Comparison of ENCODE assay signal across 13 cellular contexts in genomic region chr22:20114506-20115475, GRCh38. TPM values are rescaled to one million over a fixed set of nuclear protein-coding genes. Genes with fewer than 3 reads are reported as not detected.
DNase-seq lines count a peak whose midpoint lies in the region; ATAC-seq, FAIRE-seq and TF ChIP-seq lines count a peak whose summit lies in the region.
"Had no signal": no experiment of that assay in that cellular context is flagged by ENCODE, and none has a peak within 500 bp of the region (broad histone marks: within the 10 kb centered on the region; RNA-seq: fewer than 3 reads in every experiment).

No MANE protein-coding gene starts in this region.

- no peak overlapping the region for H2AK5ac ChIP-seq in H1 (ENCODE audit: low read depth, low read length)

- no peak overlapping the region for H2BK20ac ChIP-seq in H1 (ENCODE audit: low read length)

- no peak for TF ChIP-seq RAD21 in H1 (IDR thresholded peaks at IDR 0.05 in 1 of 2, conservative IDR thresholded peaks at IDR 0.05 in 1 of 2; ENCODE audit: low read depth in 2 of 2, low read length in 2 of 2)

- H2AFZ ChIP-seq in OCI-LY1 (ENCODE audit: low read length) (no peak overlapping the region), H1 (ENCODE audit: low read length) (no peak overlapping the region)

- no peak for TF ChIP-seq CTCF in OCI-LY1 (IDR thresholded peaks at IDR 0.05; ENCODE audit: low read length)
- no peak for TF ChIP-seq CTCF in H1 (IDR thresholded peaks at IDR 0.05; ENCODE audit: control extremely low read depth in 1 of 3, insufficient read depth in 1 of 3, low read depth in 1 of 3, low read length in 3 of 3)
- no peak for TF ChIP-seq CTCF in psoas muscle (IDR thresholded peaks at IDR 0.05)

- H3K79me1 ChIP-seq in H1 (ENCODE audit: low read depth, low read length) = peaks cover 5% of the 10 kb centered on the region; the same call in 1 of the 2 replicates

- intact Hi-C loops in psoas muscle (cut with DNase I) = loop anchor here (5.0 kb wide), 2 partner anchors 32 to 92 kb away; partner anchors contain the start of genes DGCR8 (in 1 of the 2) and TANGO2 (in 1 of the 2)

- ATAC-seq in psoas muscle (no peak), GM18505 (IDR thresholded peaks at IDR 0.05; ENCODE audit: unreplicated experiment) (no peak), GM18870 (IDR thresholded peaks at IDR 0.05; ENCODE audit: unreplicated experiment) (no peak)
- ATAC-seq: A549, pancreas had no signal

- H3K27ac ChIP-seq in OCI-LY1 (ENCODE audit: low read depth, low read length, poor library complexity, severe bottlenecking) (no peak overlapping the region), H1 (ENCODE audit: low read depth, low read length) (no peak overlapping the region), psoas muscle (peak overlapping the region; percentile 86)

- H2BK120ac ChIP-seq in H1 (replicated peaks; ENCODE audit: low read depth, low read length) = no peak overlapping the region

- H3K4ac ChIP-seq in H1 (replicated peaks; ENCODE audit: insufficient read length, low read depth, low read length) = no peak overlapping the region

- no peak for FAIRE-seq in H1 (lab: Jason Lieb, UNC)
- FAIRE-seq: A549, pancreas had no signal

- no peak overlapping the region for H3K56ac ChIP-seq in H1 (replicated peaks; ENCODE audit: insufficient read length, low read depth, low read length)

- TF ChIP-seq POLR2A in H1 (IDR thresholded peaks at IDR 0.05; ENCODE audit: control extremely low read depth in 1 of 2, low read depth in 2 of 2, low read length in 2 of 2) (no peak), GM18505 (IDR thresholded peaks at IDR 0.05; ENCODE audit: borderline replicate concordance, extremely low read depth, insufficient read depth, insufficient read length) (no peak)

- peak overlapping the region; percentile 81 for H3K4me2 ChIP-seq in OCI-LY1 (ENCODE audit: low read length)
- H3K4me2 ChIP-seq in H1 (ENCODE audit: insufficient read depth in 1 of 2, low read depth in 2 of 2, low read length in 2 of 2) = no peak overlapping the region

- H3K14ac ChIP-seq in H1 (ENCODE audit: insufficient read length) = no peak overlapping the region

- no peaks in the 10 kb centered on the region for H3K27me3 Mint-ChIP-seq in T-helper 2 cell treated with Interferon-gamma antibody and Interleukin-4, amounts not matched to agents 5 μg/mL and 100 μg/mL, for 36 hours (ENCODE audit: low read depth)

- 93% methylated on average over 34 of the region's 36 CpGs; no CpG with 5 or more reads in 1 of the 2 experiments for WGBS in H1 (ENCODE audit: extremely low coverage in 1 of 2, insufficient coverage in 1 of 2, insufficient read length in 1 of 2, insufficient replicate concordance in 2 of 2, low coverage in 1 of 2, low lambda C conversion rate in 2 of 2, missing lambda C conversion rate in 1 of 2), 2 experiments
- 61 to 77% (median 64%) methylated on average over 34 to 36 of the region's 36 CpGs for WGBS in psoas muscle, 3 donors

- no peak overlapping the region for H2BK5ac ChIP-seq in H1 (ENCODE audit: low read depth, low read length)

- no peak for TF ChIP-seq EP300 in H1 (IDR thresholded peaks at IDR 0.05; ENCODE audit: borderline replicate concordance in 1 of 2, low read depth in 2 of 2, low read length in 2 of 2)

- no peak overlapping the region for H3K18ac ChIP-seq in H1 (ENCODE audit: extremely low read depth, low read length)

- no peak overlapping the region for H3K23ac ChIP-seq in H1 (ENCODE audit: insufficient read length)

- CTCF ChIA-PET in H1 (lab: Charles Lee; ENCODE audit: partially characterized antibody) = interaction anchor here (1.1 to 2.2 kb wide), 6 partner anchors 10 to 42 kb away, joined by 3 to 9 read pairs (median 6); no protein-coding TSS in a partner anchor

- H3K4me3 ChIP-seq in OCI-LY1 (ENCODE audit: low read depth, low read length, poor library complexity, severe bottlenecking) (no peak overlapping the region), H1 (ENCODE audit: extremely low read depth in 1 of 4, insufficient read depth in 2 of 4, low read depth in 3 of 4, low read length in 4 of 4) (no peak overlapping the region), psoas muscle (no peak overlapping the region)

- H4K20me1 ChIP-seq in OCI-LY1 (ENCODE audit: insufficient read depth, low read length) = no peaks in the 10 kb centered on the region
- H4K20me1 ChIP-seq in H1 (replicated peaks in 1 of 2; ENCODE audit: control insufficient read depth in 1 of 2, insufficient read depth in 2 of 2, low read length in 2 of 2) = peaks cover 10 to 19% of the 10 kb centered on the region in 2 experiments

- H3K36me3 ChIP-seq in OCI-LY1 (ENCODE audit: insufficient read depth, low read length) (peaks cover 82% of the 10 kb centered on the region), H1 (ENCODE audit: control insufficient read depth in 2 of 4, insufficient read depth in 4 of 4, low read length in 3 of 4) (peaks cover 17 to 41% (median 31%) of the 10 kb centered on the region in 4 experiments), psoas muscle (ENCODE audit: insufficient read depth in 1 of 2, low read depth in 1 of 2) (peaks cover 5 to 68% of the 10 kb centered on the region in 2 donors)

- H2BK15ac ChIP-seq in H1 (ENCODE audit: low read length) = no peak overlapping the region

- POLR2A ChIA-PET in H1 (lab: Charles Lee; ENCODE audit: partially characterized antibody) = interaction anchor here (1.8 to 22.7 kb wide), 3 partner anchors 13 to 142 kb away, joined by 4 to 598 read pairs (median 223); partner anchors contain the start of gene ZDHHC8

- peak overlapping the region; percentile 64 for H3K27ac Mint-ChIP-seq in T-helper 2 cell treated with Interferon-gamma antibody and Interleukin-4, amounts not matched to agents 5 μg/mL and 100 μg/mL, for 36 hours

- H4K8ac ChIP-seq in H1 (ENCODE audit: extremely low read depth, insufficient read depth, low read length) = peak overlapping the region; percentile 1; the same call in 1 of the 2 replicates

- H3K9ac ChIP-seq in OCI-LY1 (ENCODE audit: low read length) (peak overlapping the region; percentile 99; the same call in 1 of the 2 replicates), H1 (replicated peaks in 1 of 4; ENCODE audit: extremely low read depth in 1 of 4, low read depth in 3 of 4, low read length in 3 of 4) (no peak overlapping the region; a peak in 2 of 7 replicates)

- H3K23me2 ChIP-seq in H1 (ENCODE audit: low read depth, low read length) = no peaks in the 10 kb centered on the region; the same call in 1 of the 2 replicates

- no peaks in the 10 kb centered on the region for H3K9me3 ChIP-seq in OCI-LY1 (ENCODE audit: low read length)
- H3K9me3 ChIP-seq in H1 (ENCODE audit: insufficient read depth in 2 of 2, low read depth in 1 of 2, low read length in 1 of 2) = no peaks in the 10 kb centered on the region
- H3K9me3 ChIP-seq in psoas muscle = no peaks in the 10 kb centered on the region
- H3K9me3 ChIP-seq: A549, pancreas, transverse colon had no signal

- DNase-seq in T-helper 2 cell treated with Interferon-gamma antibody and Interleukin-4, amounts not matched to agents 5 μg/mL and 100 μg/mL, for 36 hours (ENCODE audit: low spot score) = no peak
- DNase-seq in T-helper 2 cell (no peak), H1 (ENCODE audit: low read depth in 1 of 2, low spot score in 2 of 2) (no peak), psoas muscle (peak; percentile 13 to 53), NCI-H748 (lab: John Stamatoyannopoulos, UW; ENCODE audit: unreplicated experiment) (no peak)
- DNase-seq: activated CD8-positive, alpha-beta memory T cell treated with anti-CD3 and anti-CD28 coated beads, Interleukin-2, amount 50 U/mL, for 4 hours; NCI-H526; transverse colon had no signal

- H2BK12ac ChIP-seq in H1 (ENCODE audit: low read depth, low read length) = no peak overlapping the region

- H3K9me2 ChIP-seq in OCI-LY1 (ENCODE audit: low read depth, low read length) = no peaks in the 10 kb centered on the region

- H4K91ac ChIP-seq in H1 (replicated peaks; ENCODE audit: insufficient read length, low read length) = no peak overlapping the region

- H3K36me3 Mint-ChIP-seq in T-helper 2 cell treated with Interferon-gamma antibody and Interleukin-4, amounts not matched to agents 5 μg/mL and 100 μg/mL, for 36 hours (ENCODE audit: low read depth) = peaks cover 37% of the 10 kb centered on the region

- peaks cover 34% of the 10 kb centered on the region for H3K79me2 ChIP-seq in OCI-LY1 (ENCODE audit: insufficient read depth, low read length)
- H3K79me2 ChIP-seq in H1 (ENCODE audit: control insufficient read depth in 1 of 2, insufficient read depth in 2 of 2, low read length in 2 of 2) = peaks cover 16 to 39% of the 10 kb centered on the region in 2 experiments

- H3K4me1 Mint-ChIP-seq in T-helper 2 cell treated with Interferon-gamma antibody and Interleukin-4, amounts not matched to agents 5 μg/mL and 100 μg/mL, for 36 hours (ENCODE audit: low read depth) = peaks cover 13% of the 10 kb centered on the region

- peak overlapping the region; percentile 66 for H3K4me3 Mint-ChIP-seq in T-helper 2 cell treated with Interferon-gamma antibody and Interleukin-4, amounts not matched to agents 5 μg/mL and 100 μg/mL, for 36 hours

- no peaks in the 10 kb centered on the region for H3K27me3 ChIP-seq in OCI-LY1 (ENCODE audit: insufficient read depth, low read length)
- H3K27me3 ChIP-seq in H1 (replicated peaks in 1 of 4; ENCODE audit: control insufficient read depth in 3 of 4, extremely low read depth in 1 of 4, insufficient read depth in 3 of 4, low read length in 3 of 4) = no peaks in the 10 kb centered on the region
- H3K27me3 ChIP-seq in psoas muscle (ENCODE audit: insufficient read depth in 3 of 3, low read length in 2 of 3) = no peaks in the 10 kb centered on the region
- H3K27me3 ChIP-seq: pancreas, transverse colon had no signal

- H3K4me1 ChIP-seq in OCI-LY1 (ENCODE audit: insufficient read depth, low read length, severe bottlenecking) (peaks cover 44% of the 10 kb centered on the region), H1 (replicated peaks in 1 of 4; ENCODE audit: control insufficient read depth in 3 of 4, insufficient read depth in 4 of 4, low read length in 3 of 4) (peaks cover 0 to 10% (median 5%) of the 10 kb centered on the region in 4 experiments; a peak in 5 of 7 replicates), psoas muscle (peaks cover 27% of the 10 kb centered on the region)

- no peaks in the 10 kb centered on the region for H3K9me3 Mint-ChIP-seq in T-helper 2 cell treated with Interferon-gamma antibody and Interleukin-4, amounts not matched to agents 5 μg/mL and 100 μg/mL, for 36 hours

- peaks cover 6% of the 10 kb centered on the region; the same call in 1 of the 2 replicates for H3F3A ChIP-seq in OCI-LY1 (ENCODE audit: insufficient read depth, low read length)

- no peak overlapping the region for H4K5ac ChIP-seq in H1 (ENCODE audit: insufficient read length, low read depth, low read length)

RNA-seq across cellular contexts. Expression of gene RANBP1, which starts 1.1 kb away (rescaled TPM):
- 484 and 495 TPM in 2 replicates for total RNA-seq in H1 (2021; fragmentation: NEBNext Ultra II Directional; extraction: Animal tissue kit (Norgen Biotek cat#: 25700))
- polyA plus RNA-seq in H1 (2011; rRNA removed) (343 and 465 TPM in 2 replicates), psoas muscle (100 to 1,000 TPM in 1 of 3 donors, 10 to 100 TPM in 2; 44.1 to 161 (median 57.8) TPM)
- 587 TPM for polyA plus RNA-seq in H1 (2011; cell fraction: cytosol; rRNA removed)
- 423 TPM for polyA plus RNA-seq in H1 (2011; cell fraction: nucleus; rRNA removed)
- 421 to 441 TPM (median 430 TPM) in 4 replicates for polyA plus RNA-seq in H1 (2012, experiment 1 of 2)
- polyA plus RNA-seq in H1 (2012, experiment 2 of 2) = 333 TPM
- polyA plus RNA-seq in H1 (2013, experiment 1 of 2) = 541 TPM
- 525 TPM for polyA plus RNA-seq in H1 (2013, experiment 2 of 2)
- 220 and 269 TPM in 2 replicates for polyA minus RNA-seq in H1 (2011; rRNA and poly(A)+ RNA removed)
- polyA minus RNA-seq in H1 (2011; cell fraction: cytosol; rRNA and poly(A)+ RNA removed) = 274 TPM
- polyA minus RNA-seq in H1 (2011; cell fraction: nucleus; rRNA and poly(A)+ RNA removed) = 169 TPM
- total RNA-seq in psoas muscle = 10 to 100 TPM; 32.2 to 55.7 (median 49.0) TPM

RNA-seq across cellular contexts. Expression of gene TRMT2A, which starts 2.2 kb away (rescaled TPM):
- 44.9 and 47.9 TPM in 2 replicates for total RNA-seq in H1 (2021; fragmentation: NEBNext Ultra II Directional; extraction: Animal tissue kit (Norgen Biotek cat#: 25700))
- polyA plus RNA-seq in H1 (2011; rRNA removed) = 50.3 and 73.2 TPM in 2 replicates
- 65.7 TPM for polyA plus RNA-seq in H1 (2011; cell fraction: cytosol; rRNA removed)
- polyA plus RNA-seq in H1 (2011; cell fraction: nucleus; rRNA removed) = 307 TPM
- 45.4 to 62.4 TPM (median 53.1 TPM) in 4 replicates for polyA plus RNA-seq in H1 (2012, experiment 1 of 2)
- polyA plus RNA-seq in H1 (2012, experiment 2 of 2) = 32.7 TPM
- polyA plus RNA-seq in H1 (2013, experiment 1 of 2) = 36.2 TPM
- 32.7 TPM for polyA plus RNA-seq in H1 (2013, experiment 2 of 2)
- polyA minus RNA-seq in H1 (2011; rRNA and poly(A)+ RNA removed) = 23.1 and 26.5 TPM in 2 replicates
- 46.8 TPM for polyA minus RNA-seq in H1 (2011; cell fraction: cytosol; rRNA and poly(A)+ RNA removed)
- 94.9 TPM for polyA minus RNA-seq in H1 (2011; cell fraction: nucleus; rRNA and poly(A)+ RNA removed)
- total RNA-seq in psoas muscle = 10 to 100 TPM; 20.5 to 34.1 (median 24.9) TPM
- 10 to 100 TPM; 20.8 to 32.4 (median 31.6) TPM for polyA plus RNA-seq in psoas muscle

RNA-seq across cellular contexts. Expression of gene ZDHHC8, which starts 16.8 kb away (rescaled TPM):
- 64.0 and 65.6 TPM in 2 replicates for total RNA-seq in H1 (2021; fragmentation: NEBNext Ultra II Directional; extraction: Animal tissue kit (Norgen Biotek cat#: 25700))
- polyA plus RNA-seq in H1 (2011; rRNA removed) = 18.6 and 44.4 TPM in 2 replicates
- 21.0 TPM for polyA plus RNA-seq in H1 (2011; cell fraction: cytosol; rRNA removed)
- polyA plus RNA-seq in H1 (2011; cell fraction: nucleus; rRNA removed) = 143 TPM
- polyA plus RNA-seq in H1 (2012, experiment 1 of 2) = 17.5 to 48.9 TPM (median 42.8 TPM) in 4 replicates
- 14.6 TPM for polyA plus RNA-seq in H1 (2012, experiment 2 of 2)
- polyA plus RNA-seq in H1 (2013, experiment 1 of 2) = 55.6 TPM
- 52.7 TPM for polyA plus RNA-seq in H1 (2013, experiment 2 of 2)
- 8.0 and 13.3 TPM in 2 replicates for polyA minus RNA-seq in H1 (2011; rRNA and poly(A)+ RNA removed)
- polyA minus RNA-seq in H1 (2011; cell fraction: cytosol; rRNA and poly(A)+ RNA removed) = 22.4 TPM
- polyA minus RNA-seq in H1 (2011; cell fraction: nucleus; rRNA and poly(A)+ RNA removed) = 26.6 TPM
- 10 to 100 TPM; 15.8 to 23.7 (median 22.2) TPM for total RNA-seq in psoas muscle
- 10 to 100 TPM in 2 of 3 donors, 1 to 10 TPM in 1; 9.7 to 11.8 (median 10.8) TPM for polyA plus RNA-seq in psoas muscle

RNA-seq across cellular contexts. Expression of gene DGCR8, which starts 34.8 kb away (rescaled TPM):
- 42.3 and 43.7 TPM in 2 replicates for total RNA-seq in H1 (2021; fragmentation: NEBNext Ultra II Directional; extraction: Animal tissue kit (Norgen Biotek cat#: 25700))
- 23.7 and 42.5 TPM in 2 replicates for polyA plus RNA-seq in H1 (2011; rRNA removed)
- polyA plus RNA-seq in H1 (2011; cell fraction: cytosol; rRNA removed) = 36.9 TPM
- polyA plus RNA-seq in H1 (2011; cell fraction: nucleus; rRNA removed) = 172 TPM
- polyA plus RNA-seq in H1 (2012, experiment 1 of 2) = 33.0 to 43.7 TPM (median 38.6 TPM) in 4 replicates
- 12.7 TPM for polyA plus RNA-seq in H1 (2012, experiment 2 of 2)
- 26.6 TPM for polyA plus RNA-seq in H1 (2013, experiment 1 of 2)
- polyA plus RNA-seq in H1 (2013, experiment 2 of 2) = 22.8 TPM
- 31.8 and 33.0 TPM in 2 replicates for polyA minus RNA-seq in H1 (2011; rRNA and poly(A)+ RNA removed)
- polyA minus RNA-seq in H1 (2011; cell fraction: cytosol; rRNA and poly(A)+ RNA removed) = 26.9 TPM
- polyA minus RNA-seq in H1 (2011; cell fraction: nucleus; rRNA and poly(A)+ RNA removed) = 60.0 TPM
- total RNA-seq in psoas muscle = 10 to 100 TPM; 12.2 to 19.5 (median 15.0) TPM
- polyA plus RNA-seq in psoas muscle = 10 to 100 TPM; 10.5 to 21.5 (median 15.3) TPM

RNA-seq across cellular contexts. Expression of gene CCDC188, which starts 36.1 kb away (rescaled TPM):
- not detected in 2 replicates for total RNA-seq in H1 (2021; fragmentation: NEBNext Ultra II Directional; extraction: Animal tissue kit (Norgen Biotek cat#: 25700))
- not detected in 2 replicates for polyA plus RNA-seq in H1 (2011; rRNA removed)
- polyA plus RNA-seq in H1 (2011; cell fraction: cytosol; rRNA removed) = not detected
- not detected for polyA plus RNA-seq in H1 (2011; cell fraction: nucleus; rRNA removed)
- 0.22 TPM in 1 of 4 replicates, not detected in the others for polyA plus RNA-seq in H1 (2012, experiment 1 of 2)
- polyA plus RNA-seq in H1 (2012, experiment 2 of 2) = not detected
- not detected for polyA plus RNA-seq in H1 (2013, experiment 1 of 2)
- polyA plus RNA-seq in H1 (2013, experiment 2 of 2) = not detected
- polyA minus RNA-seq in H1 (2011; rRNA and poly(A)+ RNA removed) = not detected in 2 replicates
- polyA minus RNA-seq in H1 (2011; cell fraction: cytosol; rRNA and poly(A)+ RNA removed) = not detected
- polyA minus RNA-seq in H1 (2011; cell fraction: nucleus; rRNA and poly(A)+ RNA removed) = not detected
- total RNA-seq in psoas muscle = under 1 TPM in 2 of 4 donors, not detected in 2; 0.17 to 0.38 TPM
- under 1 TPM; 0.09 to 0.32 (median 0.12) TPM for polyA plus RNA-seq in psoas muscle
- polyA plus RNA-seq: A549 had no signal

Comparison
In these comparisons a context has a peak if more than half of its experiments do, and no peak if none do; other contexts are left out.
1. DNase-seq: peak in psoas muscle (2 of 2); none in T-helper 2 cell treated with Interferon-gamma antibody and Interleukin-4, amounts not matched to agents 5 μg/mL and 100 μg/mL, for 36 hours (single experiment), T-helper 2 cell (0 of 5), H1 (0 of 2) and NCI-H748 (single experiment).